In the genomic region with DNA sequence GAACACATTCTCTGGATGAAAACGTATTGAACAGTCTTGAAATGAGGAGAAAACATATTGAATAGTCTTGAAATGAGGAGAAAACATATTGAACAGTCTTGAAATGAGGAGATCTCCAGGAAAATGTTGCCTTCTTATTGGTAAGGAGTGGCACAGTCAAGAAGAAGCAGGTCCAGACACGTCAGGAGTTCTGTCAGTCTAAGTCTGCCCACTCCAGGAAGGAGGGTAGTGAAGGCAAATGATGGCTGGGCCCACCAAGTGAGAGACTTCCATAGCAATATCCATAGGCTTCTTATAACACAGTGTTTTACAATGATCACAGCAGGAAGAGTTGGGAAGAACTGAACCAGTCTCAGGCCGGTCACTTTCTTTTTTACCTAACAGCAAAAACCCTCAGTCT, we compare ENCODE assay signal across 37 cellular contexts.
"Had no signal": no experiment of that assay in that cellular context is flagged by ENCODE, and none has a peak within 500 bp of the region (broad histone marks: within the 10 kb centered on the region; RNA-seq: fewer than 3 reads in every experiment).

No MANE protein-coding gene starts in this region.

- H3K27me3 ChIP-seq: cardiac muscle cell, MG63, Peyer's patch, SJSA1 had no signal

- H3K4me1 Mint-ChIP-seq: activated B cell treated with CpG ODN at 0.5 μM for 24 hours; activated CD4-positive, alpha-beta memory T cell treated with anti-CD3 and anti-CD28 coated beads, Interleukin-2, amount 10 ng/mL, durations not matched to agents 7 days and 5 days; activated CD8-positive, alpha-beta memory T cell treated with anti-CD3 and anti-CD28 coated beads, Interleukin-2, amount 10 ng/mL, durations not matched to agents 7 days and 5 days; activated naive CD4-positive, alpha-beta T cell treated with anti-CD3 and anti-CD28 coated beads, Interleukin-2, amount 10 ng/mL, durations not matched to agents 7 days and 5 days; activated naive CD8-positive, alpha-beta T cell treated with anti-CD3 and anti-CD28 coated beads, Interleukin-2, amount 50 U/mL, for 24 hours; central memory CD8-positive, alpha-beta T cell; T-cell; T-helper 17 cell had no signal

- H3K27me3 Mint-ChIP-seq: activated B cell treated with CpG ODN at 0.5 μM for 24 hours; activated CD4-positive, alpha-beta memory T cell treated with anti-CD3 and anti-CD28 coated beads, Interleukin-2, amount 10 ng/mL, durations not matched to agents 7 days and 5 days; activated CD8-positive, alpha-beta memory T cell treated with anti-CD3 and anti-CD28 coated beads, Interleukin-2, amount 10 ng/mL, durations not matched to agents 7 days and 5 days; activated naive CD4-positive, alpha-beta T cell treated with anti-CD3 and anti-CD28 coated beads, Interleukin-2, amount 10 ng/mL, durations not matched to agents 7 days and 5 days; activated naive CD8-positive, alpha-beta T cell treated with anti-CD3 and anti-CD28 coated beads, Interleukin-2, amount 50 U/mL, for 24 hours; central memory CD8-positive, alpha-beta T cell; T-helper 17 cell had no signal

- H3K36me3 Mint-ChIP-seq: activated CD8-positive, alpha-beta memory T cell treated with anti-CD3 and anti-CD28 coated beads, Interleukin-2, amount 10 ng/mL, durations not matched to agents 7 days and 5 days; activated naive CD4-positive, alpha-beta T cell treated with anti-CD3 and anti-CD28 coated beads, Interleukin-2, amount 10 ng/mL, durations not matched to agents 7 days and 5 days; activated naive CD8-positive, alpha-beta T cell; brain; T-cell had no signal

- H3K27ac ChIP-seq: cardiac muscle cell, Peyer's patch, SJSA1, VCaP had no signal

- ATAC-seq: activated CD8-positive, alpha-beta memory T cell treated with anti-CD3 and anti-CD28 coated beads, Interleukin-2, amount 10 ng/mL, durations not matched to agents 7 days and 5 days; activated naive CD8-positive, alpha-beta T cell treated with anti-CD3 and anti-CD28 coated beads, Interleukin-2, amount 50 U/mL, for 24 hours; K562; PC-3; T-cell; T-helper 17 cell had no signal

- DNase-seq: activated B cell treated with CpG ODN at 0.5 μM for 24 hours; activated CD4-positive, alpha-beta memory T cell treated with anti-CD3 and anti-CD28 coated beads, Interleukin-2, amount 10 ng/mL, durations not matched to agents 7 days and 5 days; activated CD4-positive, alpha-beta T cell treated with anti-CD3 and anti-CD28 coated beads for 48 hours; activated CD4-positive, CD25-positive, alpha-beta regulatory T cell treated with anti-CD3 and anti-CD28 coated beads, Interleukin-2, amount 50 U/mL, for 72 hours; activated CD8-positive, alpha-beta memory T cell treated with anti-CD3 and anti-CD28 coated beads for 24 hours; activated CD8-positive, alpha-beta memory T cell treated with anti-CD3 and anti-CD28 coated beads, Interleukin-2, amount 10 ng/mL, durations not matched to agents 7 days and 5 days; activated CD8-positive, alpha-beta memory T cell treated with anti-CD3 and anti-CD28 coated beads, Interleukin-2, amount 50 U/mL, for 48 hours; activated effector memory CD4-positive, alpha-beta T cell treated with Interleukin-2 at 50 U/mL for 16 hours; activated naive CD4-positive, alpha-beta T cell treated with anti-CD3 and anti-CD28 coated beads, Interleukin-2, amount 10 ng/mL, durations not matched to agents 7 days and 5 days; activated naive CD8-positive, alpha-beta T cell treated with anti-CD3 and anti-CD28 coated beads, Interleukin-2, amount 50 U/mL, for 24 hours; activated T-cell treated with anti-CD3 and anti-CD28 coated beads, Interleukin-2, amount 50 U/mL, for 48 hours; anterior cingulate cortex; MG63; MV-4-11; NCI-H1092; NCI-H1436 treated with DMSO at 0.1 percent for 48 hours; NCI-H1694 treated with DMSO at 0.1 percent for 48 hours; NCI-H2029; NCI-H2107; NCI-H226; NCI-H524 treated with DMSO at 0.1 percent for 48 hours; NK-92 treated with Interleukin-12 subunit alpha and Interleukin-12 subunit beta, amount 100 ng/mL, for 24 hours; PC-3; Peyer's patch; RPMI8226; SHP77 treated with DMSO at 0.1 percent for 48 hours; SK-N-SH; T-cell; T-helper 17 cell; T-helper 9 cell had no signal

- H3K4me3 Mint-ChIP-seq: activated B cell treated with CpG ODN at 0.5 μM for 24 hours; activated CD4-positive, alpha-beta memory T cell treated with anti-CD3 and anti-CD28 coated beads, Interleukin-2, amount 10 ng/mL, durations not matched to agents 7 days and 5 days; activated CD8-positive, alpha-beta memory T cell treated with anti-CD3 and anti-CD28 coated beads, Interleukin-2, amount 10 ng/mL, durations not matched to agents 7 days and 5 days; activated naive CD4-positive, alpha-beta T cell treated with anti-CD3 and anti-CD28 coated beads, Interleukin-2, amount 10 ng/mL, durations not matched to agents 7 days and 5 days; activated naive CD8-positive, alpha-beta T cell; activated naive CD8-positive, alpha-beta T cell treated with anti-CD3 and anti-CD28 coated beads, Interleukin-2, amount 50 U/mL, for 24 hours; brain; central memory CD8-positive, alpha-beta T cell; T-cell; T-helper 17 cell had no signal

- FAIRE-seq: K562 had no signal

- H3K9me3 Mint-ChIP-seq: activated B cell treated with CpG ODN at 0.5 μM for 24 hours; activated naive CD8-positive, alpha-beta T cell treated with anti-CD3 and anti-CD28 coated beads, Interleukin-2, amount 50 U/mL, for 24 hours; central memory CD8-positive, alpha-beta T cell had no signal

- H3K9ac ChIP-seq: SK-N-SH had no signal

- H3K36me3 ChIP-seq: cardiac muscle cell, MG63, Peyer's patch, SJSA1 had no signal

- H3K9me3 ChIP-seq: MG63, Peyer's patch, SJSA1, SK-N-SH had no signal

- H3K9me2 ChIP-seq: SK-N-SH had no signal

- H3K4me1 ChIP-seq: Peyer's patch, SJSA1 had no signal

- H3K4me2 ChIP-seq: SK-N-SH had no signal

- H3K4me3 ChIP-seq: cardiac muscle cell, K562, MG63, Peyer's patch, SJSA1 had no signal

- H3K27ac Mint-ChIP-seq: activated B cell treated with CpG ODN at 0.5 μM for 24 hours; activated CD4-positive, alpha-beta memory T cell treated with anti-CD3 and anti-CD28 coated beads, Interleukin-2, amount 10 ng/mL, durations not matched to agents 7 days and 5 days; activated CD8-positive, alpha-beta memory T cell treated with anti-CD3 and anti-CD28 coated beads, Interleukin-2, amount 10 ng/mL, durations not matched to agents 7 days and 5 days; activated naive CD4-positive, alpha-beta T cell treated with anti-CD3 and anti-CD28 coated beads, Interleukin-2, amount 10 ng/mL, durations not matched to agents 7 days and 5 days; activated naive CD8-positive, alpha-beta T cell; activated naive CD8-positive, alpha-beta T cell treated with anti-CD3 and anti-CD28 coated beads, Interleukin-2, amount 50 U/mL, for 24 hours; brain; T-cell; T-helper 17 cell had no signal
